Comparison of ENCODE assay signal across 14 cellular contexts in genomic region chr1:205109269-205109668, GRCh38.
"Had no signal": no experiment of that assay in that cellular context is flagged by ENCODE, and none has a peak within 500 bp of the region (broad histone marks: within the 10 kb centered on the region; RNA-seq: fewer than 3 reads in every experiment).

No MANE protein-coding gene starts in this region.

- H3K4me3 Mint-ChIP-seq: naive B cell; stimulated activated naive CD8-positive, alpha-beta T cell treated with anti-CD3 and anti-CD28 coated beads, Interleukin-15, amount 100 ng/mL, for 72 hours had no signal

- DNase-seq: cortex of kidney; effector memory CD4-positive, alpha-beta T cell; heart left ventricle; kidney glomerular epithelial cell; mesendoderm; naive B cell; right cardiac atrium; small intestine; stimulated activated CD4-positive, alpha-beta T cell treated with anti-CD3 and anti-CD28 coated beads, Interleukin-12 subunit alpha, Interleukin-12 subunit beta, amount 100 ng/mL, for 4 hours; stimulated activated CD4-positive, alpha-beta T cell treated with anti-CD3 and anti-CD28 coated beads, Interleukin-2, amount 100 ng/mL, for 48 hours; stimulated activated naive CD8-positive, alpha-beta T cell treated with anti-CD3 and anti-CD28 coated beads, Interleukin-15, amount 100 ng/mL, for 72 hours; trophoblast cell had no signal

- H3K27me3 ChIP-seq: heart left ventricle, neutrophil had no signal

- H3K4me1 ChIP-seq: heart left ventricle had no signal

- H3K4me1 Mint-ChIP-seq: stimulated activated naive CD8-positive, alpha-beta T cell treated with anti-CD3 and anti-CD28 coated beads, Interleukin-15, amount 100 ng/mL, for 72 hours had no signal

- H3K4me3 ChIP-seq: heart left ventricle had no signal

- H3K9me3 ChIP-seq: heart left ventricle, neutrophil had no signal

- ATAC-seq: esophagus mucosa; heart left ventricle; right cardiac atrium; stimulated activated naive CD8-positive, alpha-beta T cell treated with anti-CD3 and anti-CD28 coated beads, Interleukin-15, amount 100 ng/mL, for 72 hours had no signal

- H3K27me3 Mint-ChIP-seq: naive B cell; stimulated activated naive CD8-positive, alpha-beta T cell treated with anti-CD3 and anti-CD28 coated beads, Interleukin-15, amount 100 ng/mL, for 72 hours had no signal

- H3K27ac ChIP-seq: heart left ventricle, neutrophil had no signal

- H3K9me3 Mint-ChIP-seq: naive B cell; stimulated activated naive CD8-positive, alpha-beta T cell treated with anti-CD3 and anti-CD28 coated beads, Interleukin-15, amount 100 ng/mL, for 72 hours had no signal
